8 cellular contexts compared by ENCODE assay signal in genomic region chr3:122560680-122561079, GRCh38. TPM values are rescaled to one million over a fixed set of nuclear protein-coding genes. Genes with fewer than 3 reads are reported as not detected.
DNase-seq lines count a peak whose midpoint lies in the region; ATAC-seq and TF ChIP-seq lines count a peak whose summit lies in the region.

No MANE protein-coding gene starts in this region.

- TF ChIP-seq POLR2A in uterus (IDR thresholded peaks at IDR 0.05): no peak

- in situ Hi-C loops in GM23248 (cut with MboI): no loop called here

- H3K27me3 Mint-ChIP-seq in WTC11 (ENCODE audit: low read depth): peaks cover 6% of the 10 kb centered on the region
- H3K27me3 Mint-ChIP-seq in natural killer cell (ENCODE audit: low read depth in 2 of 2): no peaks in the 10 kb centered on the region

- H3K9me3 ChIP-seq in GM23248 (ENCODE audit: low read depth) (no peaks in the 10 kb centered on the region), uterus (no peaks in the 10 kb centered on the region)

- H3K4me1 ChIP-seq in GM23248 (ENCODE audit: insufficient read depth): peaks cover 16% of the 10 kb centered on the region
- H3K4me1 ChIP-seq in uterus: peaks cover 0 to 7% of the 10 kb centered on the region in 2 donors

- H3F3A ChIP-seq in GM23248 (ENCODE audit: insufficient read depth): no peaks in the 10 kb centered on the region

- 71 to 96% methylated on average over 1 of the region's 1 CpG for WGBS in GM23248 (ENCODE audit: low coverage in 1 of 2, low lambda C conversion rate in 2 of 2, missing lambda C conversion rate in 2 of 2), 2 experiments

- no peak overlapping the region for H3K27ac ChIP-seq in GM23248
- no peak overlapping the region for H3K27ac ChIP-seq in uterus

- H3K36me3 Mint-ChIP-seq in WTC11 (no peaks in the 10 kb centered on the region), natural killer cell (peaks cover 10% of the 10 kb centered on the region)

- no peak overlapping the region for H3K9ac ChIP-seq in GM23248

- no peaks in the 10 kb centered on the region for H3K9me2 ChIP-seq in GM23248 (ENCODE audit: insufficient read depth)

- H3K27me3 ChIP-seq in GM23248 (replicated peaks; ENCODE audit: insufficient read depth): no peaks in the 10 kb centered on the region
- no peaks in the 10 kb centered on the region for H3K27me3 ChIP-seq in uterus

- CTCF ChIA-PET in WTC11 (lab: Charles Lee): interaction anchor here (1.2 to 2.4 kb wide), 4 partner anchors 11 to 168 kb away, joined by 3 to 17 read pairs (median 4); partner anchors contain the start of gene PARP14

- DNase-seq in COR-L47 (lab: John Stamatoyannopoulos, UW) (peak; percentile 79), GM23248 (peak; percentile 77), NCI-H2107 treated with DMSO at 0.1 percent for 48 hours (lab: John Stamatoyannopoulos, UW; ENCODE audit: unreplicated experiment) (peak; percentile 89), WTC11 (ENCODE audit: low spot score) (no peak), dermis microvascular lymphatic vessel endothelial cell (ENCODE audit: low read depth in 2 of 2) (peak; percentile 47 to 67), natural killer cell (peak; percentile 28), uterus (peak in 1 of 2 donors; percentile 49)

- H3K4me2 ChIP-seq in GM23248 (ENCODE audit: unreplicated experiment): no peak overlapping the region

- H2AFZ ChIP-seq in GM23248: no peak overlapping the region

- H3K4me3 Mint-ChIP-seq in WTC11: no peak overlapping the region
- H3K4me3 Mint-ChIP-seq in natural killer cell: no peak overlapping the region

- ATAC-seq in WTC11 (peak; percentile 13), natural killer cell (peak in 2 of 3 donors; percentile 24 to 36), GM21423 (IDR thresholded peaks at IDR 0.05; ENCODE audit: unreplicated experiment) (no peak)

- H3K4me3 ChIP-seq in GM23248 (no peak overlapping the region), uterus (no peak overlapping the region)

- peaks cover 9% of the 10 kb centered on the region for H3K79me2 ChIP-seq in GM23248 (ENCODE audit: insufficient read depth)

- no peaks in the 10 kb centered on the region for H4K20me1 ChIP-seq in GM23248 (ENCODE audit: insufficient read depth)

- H3K36me3 ChIP-seq in GM23248 (ENCODE audit: low read depth): no peaks in the 10 kb centered on the region
- no peaks in the 10 kb centered on the region for H3K36me3 ChIP-seq in uterus

- peak overlapping the region; percentile 90 for H3K27ac Mint-ChIP-seq in WTC11
- H3K27ac Mint-ChIP-seq in natural killer cell: peak overlapping the region; percentile 86 to 97

- TF ChIP-seq CTCF in WTC11 (IDR thresholded peaks at IDR 0.05) (no peak), natural killer cell (IDR thresholded peaks at IDR 0.05) (peak; percentile 67), uterus (IDR thresholded peaks at IDR 0.05) (peak; percentile 43 to 62 (median 54))

- H3K4me1 Mint-ChIP-seq in WTC11 (peaks cover 33% of the 10 kb centered on the region), natural killer cell (peaks cover 53 to 55% of the 10 kb centered on the region in 2 donors)

- H3K9me3 Mint-ChIP-seq in WTC11 (no peaks in the 10 kb centered on the region), natural killer cell (no peaks in the 10 kb centered on the region)

- POLR2A ChIA-PET in WTC11 (lab: Charles Lee): no interaction called here

- intact Hi-C loops in natural killer cell (cut with micrococcal nuclease) (loop anchor here (1.0 to 5.0 kb wide), 5 partner anchors 52 to 1014 kb away; partner anchors contain the start of genes HSPBAP1 and SEC22A), uterus (cut with DNase I; ENCODE audit: low total_unique reads) (no loop called here)

TF ChIP-seq in WTC11, 78 proteins besides CTCF, POLR2A, EP300 and RAD21 (continues in another document):
- no peak for TF ChIP-seq SOX15 (CRISPR knock-in tag; IDR thresholded peaks at IDR 0.05)
- TF ChIP-seq PRDM15 (CRISPR knock-in tag; IDR thresholded peaks at IDR 0.05): no peak
- TF ChIP-seq JUN (CRISPR knock-in tag; IDR thresholded peaks at IDR 0.05): no peak
- no peak for TF ChIP-seq ZNF219 (CRISPR knock-in tag; IDR thresholded peaks at IDR 0.05; ENCODE audit: borderline replicate concordance)
- no peak for TF ChIP-seq ZNF232 (CRISPR knock-in tag; IDR thresholded peaks at IDR 0.05)
- TF ChIP-seq ZNF121 (CRISPR knock-in tag; IDR thresholded peaks at IDR 0.05): no peak
- TF ChIP-seq RORB (CRISPR knock-in tag; IDR thresholded peaks at IDR 0.05): no peak
- TF ChIP-seq ZBTB21 (CRISPR knock-in tag; IDR thresholded peaks at IDR 0.05; ENCODE audit: borderline replicate concordance): no peak
- TF ChIP-seq ZNF512 (CRISPR knock-in tag; IDR thresholded peaks at IDR 0.05; ENCODE audit: borderline replicate concordance): no peak
- no peak for TF ChIP-seq TEAD1 (CRISPR knock-in tag; IDR thresholded peaks at IDR 0.05)
- no peak for TF ChIP-seq NFATC4 (CRISPR knock-in tag; IDR thresholded peaks at IDR 0.05)
- TF ChIP-seq PREB (CRISPR knock-in tag; IDR thresholded peaks at IDR 0.05; ENCODE audit: borderline replicate concordance): no peak

RNA-seq across cellular contexts. Expression of gene PARP9, which starts 3.4 kb away (rescaled TPM):
- 15.2 and 16.4 TPM in 2 replicates for total RNA-seq in GM23248 (2014; rRNA removed; shearing (Covaris generic))
- polyA plus RNA-seq in GM23248 (2016; fragmentation: Nextera tagmentation; extraction: Ambion mirVana): 13.7 and 14.2 TPM in 2 replicates
- total RNA-seq in WTC11 (2021): 1.8 to 2.1 TPM (median 1.9 TPM) in 3 replicates
- total RNA-seq in dermis microvascular lymphatic vessel endothelial cell: 12.4 and 13.6 TPM in 2 replicates
- 10 to 100 TPM; 23.8 to 41.1 (median 38.5) TPM for total RNA-seq in natural killer cell
- total RNA-seq in uterus: 10 to 100 TPM; 16.8 to 80.7 (median 35.8) TPM

RNA-seq across cellular contexts. Expression of gene DTX3L, which starts 3.5 kb away (rescaled TPM):
- 10.1 and 12.9 TPM in 2 replicates for total RNA-seq in GM23248 (2014; rRNA removed; shearing (Covaris generic))
- polyA plus RNA-seq in GM23248 (2016; fragmentation: Nextera tagmentation; extraction: Ambion mirVana): 7.7 and 9.4 TPM in 2 replicates
- total RNA-seq in WTC11 (2021) (4.4 to 4.9 TPM (median 4.6 TPM) in 3 replicates), dermis microvascular lymphatic vessel endothelial cell (18.1 and 21.4 TPM in 2 replicates), natural killer cell (10 to 100 TPM; 40.8 to 61.0 (median 51.8) TPM), uterus (10 to 100 TPM; 12.9 to 38.9 (median 23.3) TPM)

RNA-seq across cellular contexts. Expression of gene PARP15, which starts 16.8 kb away (rescaled TPM):
- total RNA-seq in GM23248 (2014; rRNA removed; shearing (Covaris generic)): under 0.01 TPM in 1 of 2 replicates, not detected in the other
- 0.29 TPM in 2 replicates for polyA plus RNA-seq in GM23248 (2016; fragmentation: Nextera tagmentation; extraction: Ambion mirVana)
- total RNA-seq in WTC11 (2021): 0.15 to 0.39 TPM (median 0.37 TPM) in 3 replicates
- 0.39 and 1.0 TPM in 2 replicates for total RNA-seq in dermis microvascular lymphatic vessel endothelial cell
- total RNA-seq in natural killer cell: 100 to 1,000 TPM; 164 to 199 (median 198) TPM
- 1 to 10 TPM in 2 of 4 donors, under 1 TPM in 2; under 0.01 to 3.1 (median 1.6) TPM for total RNA-seq in uterus

RNA-seq across cellular contexts. Expression of gene KPNA1, which starts 45.9 kb away (rescaled TPM):
- total RNA-seq in GM23248 (2014; rRNA removed; shearing (Covaris generic)): 34.0 and 46.8 TPM in 2 replicates
- polyA plus RNA-seq in GM23248 (2016; fragmentation: Nextera tagmentation; extraction: Ambion mirVana): 62.6 and 65.2 TPM in 2 replicates
- 53.8 to 58.8 TPM (median 58.2 TPM) in 3 replicates for total RNA-seq in WTC11 (2021)
- total RNA-seq in dermis microvascular lymphatic vessel endothelial cell: 20.9 and 25.7 TPM in 2 replicates
- total RNA-seq in natural killer cell: 10 to 100 TPM; 62.3 to 67.1 (median 63.1) TPM
- total RNA-seq in uterus: 10 to 100 TPM; 37.4 to 88.3 (median 46.4) TPM

Comparison
In these comparisons a context has a peak if more than half of its experiments do, and no peak if none do; other contexts are left out.
1. RNA of gene PARP15, which starts 16.8 kb away (total RNA-seq): 164 to 199 TPM in natural killer cell; under 0.01 to 3.1 TPM in uterus, 0.39 to 1.0 TPM in dermis microvascular lymphatic vessel endothelial cell, 0.15 to 0.39 TPM in WTC11 and under 0.01 TPM in GM23248; every median in the first group is over 10 times any median in the second.